In genomic region chr1:16144325-16145029, GRCh38 we compare ENCODE assay signal across 11 cellular contexts. TPM values are rescaled to one million over a fixed set of nuclear protein-coding genes. Genes with fewer than 3 reads are reported as not detected.
DNase-seq lines count a peak whose midpoint lies in the region; ATAC-seq, FAIRE-seq and TF ChIP-seq lines count a peak whose summit lies in the region.
"Had no signal": no experiment of that assay in that cellular context is flagged by ENCODE, and none has a peak within 500 bp of the region (broad histone marks: within the 10 kb centered on the region; RNA-seq: fewer than 3 reads in every experiment).

No MANE protein-coding gene starts in this region.

- H3K9me3 ChIP-seq in H9 (ENCODE audit: control insufficient read depth, low read depth, low read length) (no peaks in the 10 kb centered on the region), adrenal gland (replicated peaks in 1 of 3) (no peaks in the 10 kb centered on the region), kidney (ENCODE audit: control insufficient read depth in 1 of 2, low read length in 2 of 2) (no peaks in the 10 kb centered on the region)

- peak overlapping the region in 1 of 4 donors; percentile 27 for H3K4me3 ChIP-seq in adrenal gland
- H3K4me3 ChIP-seq in kidney (ENCODE audit: low read length in 2 of 2): peak overlapping the region in 1 of 2 donors; percentile 42
- peak overlapping the region in 2 of 7 experiments; percentile 17 to 26 for H3K4me3 ChIP-seq in skin epidermis

- no peak overlapping the region; the same call in 1 of the 2 replicates for H3K4ac ChIP-seq in H9 (ENCODE audit: low read depth, low read length)

- H4K8ac ChIP-seq in H9 (replicated peaks; ENCODE audit: insufficient read length, low read depth, low read length): no peak overlapping the region

- H3K4me2 ChIP-seq in H9 (ENCODE audit: insufficient read depth, insufficient read length, low read length): no peak overlapping the region

- peak overlapping the region; percentile 69 for H4K91ac ChIP-seq in H9 (ENCODE audit: insufficient read length, low read depth, low read length)

- no peak overlapping the region for H3K56ac ChIP-seq in H9 (ENCODE audit: insufficient read length, low read depth, low read length)

- H3K27ac Mint-ChIP-seq in H9: peak overlapping the region in 1 of 3 experiments; percentile 27; a peak in 1 of 7 replicates
- no peak overlapping the region for H3K27ac Mint-ChIP-seq in naive thymus-derived CD8-positive, alpha-beta T cell

- H2BK5ac ChIP-seq in H9 (ENCODE audit: insufficient read length, low read length): no peak overlapping the region

- H3K36me3 Mint-ChIP-seq in H9 (ENCODE audit: insufficient read depth in 1 of 3, low read depth in 3 of 3): peaks cover 30 to 71% (median 40%) of the 10 kb centered on the region in 3 experiments; a peak in 6 of 7 replicates
- no peaks in the 10 kb centered on the region for H3K36me3 Mint-ChIP-seq in naive thymus-derived CD8-positive, alpha-beta T cell
- H3K36me3 Mint-ChIP-seq: activated naive CD4-positive, alpha-beta T cell treated with anti-CD3 and anti-CD28 coated beads, Interleukin-2, amount 50 U/mL, for 72 hours had no signal

- ATAC-seq in naive thymus-derived CD8-positive, alpha-beta T cell: no peak
- ATAC-seq in HG03045 (IDR thresholded peaks at IDR 0.05; ENCODE audit: unreplicated experiment): no peak
- ATAC-seq: activated naive CD4-positive, alpha-beta T cell treated with anti-CD3 and anti-CD28 coated beads, Interleukin-2, amount 50 U/mL, for 72 hours had no signal

- POLR2A ChIA-PET in naive thymus-derived CD8-positive, alpha-beta T cell (lab: Charles Lee): interaction anchor here (1.4 kb wide), 1 partner anchor 18 kb away, joined by 3 read pairs; no protein-coding TSS in a partner anchor

- no peak overlapping the region for H2BK15ac ChIP-seq in H9 (ENCODE audit: low read depth, low read length)

- intact Hi-C loops in adrenal gland (cut with DNase I) (no loop called here), kidney (cut with DNase I) (no loop called here)

- no peak overlapping the region for H3K23ac ChIP-seq in H9 (ENCODE audit: insufficient read length, low read depth, low read length)

- H3T11ph ChIP-seq in H9 (ENCODE audit: low read length): no peak overlapping the region

- H3K79me1 ChIP-seq in H9 (ENCODE audit: insufficient read depth, low read depth, low read length, poor library complexity, severe bottlenecking): peaks cover 10% of the 10 kb centered on the region

- no peak overlapping the region; a peak in 1 of 5 replicates for H3K4me3 Mint-ChIP-seq in H9
- no peak overlapping the region for H3K4me3 Mint-ChIP-seq in naive thymus-derived CD8-positive, alpha-beta T cell

- H3K36me3 ChIP-seq in adrenal gland (replicated peaks in 1 of 2): peaks cover 0 to 22% of the 10 kb centered on the region in 2 donors
- H3K36me3 ChIP-seq in kidney (ENCODE audit: control insufficient read depth in 1 of 2, insufficient read depth in 2 of 2, low read length in 2 of 2): peaks cover 12 to 22% of the 10 kb centered on the region in 2 donors

- peaks cover 15% of the 10 kb centered on the region; the same call in 1 of the 2 replicates for H3K79me2 ChIP-seq in H9 (ENCODE audit: insufficient read depth, low read length)

- no peak overlapping the region for H3K18ac ChIP-seq in H9 (ENCODE audit: insufficient read length, low read depth, low read length)

- H2BK120ac ChIP-seq in H9 (ENCODE audit: low read depth, low read length, poor library complexity, severe bottlenecking): no peak overlapping the region

- H4K20me1 ChIP-seq in H9 (ENCODE audit: control insufficient read depth, insufficient read depth, insufficient read length): no peaks in the 10 kb centered on the region

- no peak overlapping the region for H2AFZ ChIP-seq in H9 (ENCODE audit: low read length)

- no peak overlapping the region for H3K9ac ChIP-seq in H9 (ENCODE audit: extremely low read depth, insufficient read length, low read length)
- H3K9ac ChIP-seq in kidney (ENCODE audit: low read length in 2 of 2): peak overlapping the region in 1 of 2 donors; percentile 34

- no peak overlapping the region for H2AK5ac ChIP-seq in H9 (ENCODE audit: insufficient read length, low read length)

- no peak for TF ChIP-seq POLR2A in adrenal gland (IDR thresholded peaks at IDR 0.05)

- H3K4me1 Mint-ChIP-seq in H9: peaks cover 59 to 62% of the 10 kb centered on the region in 2 experiments
- H3K4me1 Mint-ChIP-seq in naive thymus-derived CD8-positive, alpha-beta T cell: peaks cover 0 to 18% (median 10%) of the 10 kb centered on the region in 4 donors

- FAIRE-seq in kidney (lab: Jason Lieb, UNC): no peak

- DNase-seq in H9: no peak
- no peak for DNase-seq in adrenal gland
- DNase-seq in kidney: no peak
- DNase-seq in ureter (ENCODE audit: low spot score): no peak
- no peak for DNase-seq in naive thymus-derived CD8-positive, alpha-beta T cell
- DNase-seq in effector CD8-positive, alpha-beta T cell (lab: John Stamatoyannopoulos, UW): no peak
- DNase-seq: activated CD4-positive, alpha-beta T cell treated with anti-CD3 and anti-CD28 coated beads for 4 hours; stimulated activated CD4-positive, alpha-beta T cell treated with anti-CD3 and anti-CD28 coated beads, Interleukin-2, amount 100 ng/mL, for 24 hours had no signal

- no peaks in the 10 kb centered on the region for H3K27me3 Mint-ChIP-seq in H9 (ENCODE audit: low read depth)
- peaks cover 0 to 4% (median 0%) of the 10 kb centered on the region in 5 donors for H3K27me3 Mint-ChIP-seq in naive thymus-derived CD8-positive, alpha-beta T cell

- H3K27ac ChIP-seq in H9 (ENCODE audit: insufficient read length, low read depth, low read length) (no peak overlapping the region), adrenal gland (peak overlapping the region; percentile 93 to 98 (median 95)), kidney (ENCODE audit: low read depth in 2 of 2, low read length in 2 of 2) (peak overlapping the region; percentile 79 to 87), skin epidermis (peak overlapping the region in 18 of 21 experiments; percentile 9 to 83 (median 74))

- no peaks in the 10 kb centered on the region for H3K27me3 ChIP-seq in H9 (ENCODE audit: insufficient read depth, low read length)
- no peaks in the 10 kb centered on the region for H3K27me3 ChIP-seq in adrenal gland

- peaks cover 15% of the 10 kb centered on the region for H3K4me1 ChIP-seq in H9 (ENCODE audit: insufficient read depth, low read length)
- peaks cover 50 to 77% of the 10 kb centered on the region in 2 donors for H3K4me1 ChIP-seq in adrenal gland (replicated peaks in 1 of 2)
- peaks cover 47 to 50% of the 10 kb centered on the region in 2 donors for H3K4me1 ChIP-seq in kidney (ENCODE audit: control insufficient read depth in 1 of 2, insufficient read depth in 1 of 2, low read depth in 1 of 2, low read length in 2 of 2)

- no peaks in the 10 kb centered on the region for H3K9me3 Mint-ChIP-seq in H9
- no peaks in the 10 kb centered on the region for H3K9me3 Mint-ChIP-seq in naive thymus-derived CD8-positive, alpha-beta T cell
- H3K9me3 Mint-ChIP-seq: activated naive CD4-positive, alpha-beta T cell treated with anti-CD3 and anti-CD28 coated beads, Interleukin-2, amount 50 U/mL, for 72 hours had no signal

- peak overlapping the region; percentile 17 for H2BK12ac ChIP-seq in H9 (ENCODE audit: insufficient read length, low read depth, low read length)

- H3K14ac ChIP-seq in H9 (ENCODE audit: insufficient read depth, low read length): no peak overlapping the region; the same call in 1 of the 2 replicates

- no CpG with 5 or more reads among the region's 8 CpGs for WGBS in H9 (ENCODE audit: extremely low coverage, insufficient read length, low lambda C conversion rate)
- WGBS in adrenal gland, 4 donors: 53 to 66% (median 62%) methylated on average over 3 to 8 of the region's 8 CpGs

- TF ChIP-seq CTCF in H9 (conservative IDR thresholded peaks at IDR 0.05) (no peak), adrenal gland (IDR thresholded peaks at IDR 0.05) (no peak), kidney (IDR thresholded peaks at IDR 0.05; ENCODE audit: borderline replicate concordance, extremely low read depth, insufficient read depth) (no peak)

- H3K23me2 ChIP-seq in H9 (ENCODE audit: insufficient read length, low read depth, low read length, poor library complexity, severe bottlenecking): peaks cover 8% of the 10 kb centered on the region

- H2BK20ac ChIP-seq in H9 (ENCODE audit: low read depth, low read length, poor library complexity, severe bottlenecking): no peak overlapping the region

- H4K5ac ChIP-seq in H9 (ENCODE audit: insufficient read length, low read depth, low read length): no peak overlapping the region

RNA-seq across cellular contexts. Expression of gene EPHA2, which starts 11.4 kb away (rescaled TPM):
- total RNA-seq in H9 (2021) (32.8 and 33.1 TPM in 2 replicates), adrenal gland (10 to 100 TPM; 11.8 to 49.5 (median 19.2) TPM), kidney (34.2 TPM), ureter (58.9 TPM)
- polyA plus RNA-seq in adrenal gland (10 to 100 TPM in 2 of 3 donors, 1 to 10 TPM in 1; 2.7 to 15.3 (median 11.5) TPM), kidney (ENCODE audit: insufficient read depth, low read depth, low replicate concordance) (5.5 TPM)
- total RNA-seq in naive thymus-derived CD8-positive, alpha-beta T cell: not detected
- polyA plus RNA-seq in naive thymus-derived CD8-positive, alpha-beta T cell: not detected

Comparison
In these comparisons a context has a peak if more than half of its experiments do, and no peak if none do; other contexts are left out.
1. RNA of gene EPHA2, which starts 11.4 kb away (total RNA-seq): 58.9 TPM in ureter (single experiment), 34.2 TPM in kidney (single experiment), 32.8 to 33.1 TPM in H9 and 11.8 to 49.5 TPM in adrenal gland; not detected in naive thymus-derived CD8-positive, alpha-beta T cell; every median in the first group is over 10 times any median in the second.